In genomic region chr17:32350662-32351418, GRCh38 we compare ENCODE assay signal across 8 cellular contexts. TPM values are rescaled to one million over a fixed set of nuclear protein-coding genes. Genes with fewer than 3 reads are reported as not detected.
A peak's percentile ranks its signal among the peaks of the same experiment; 100 is the strongest.
DNase-seq lines count a peak whose midpoint lies in the region; ATAC-seq and TF ChIP-seq lines count a peak whose summit lies in the region.

No MANE protein-coding gene starts in this region.

- DNase-seq in SIG-M5 treated with dmso at 0.1 percent for 504 hours (lab: John Stamatoyannopoulos, UW; ENCODE audit: unreplicated experiment): peak; percentile 87
- no peak for DNase-seq in SIG-M5 (lab: John Stamatoyannopoulos, UW)
- peak; percentile 9 for DNase-seq in NCI-H2196 treated with DMSO at 0.1 percent for 48 hours (lab: John Stamatoyannopoulos, UW; ENCODE audit: unreplicated experiment)
- peak; percentile 34 for DNase-seq in activated T-helper 1 cell treated with anti-CD3 and anti-CD28 coated beads, Interleukin-12 subunit alpha, Interleukin-12 subunit beta, Interleukin-2, Interleukin-4 antibody, amounts not matched to agents 30 ng/mL and 10 ng/mL and 1 ng/mL, durations not matched to agents 14 hours and 24 hours and 36 hours (ENCODE audit: low spot score)
- peak; percentile 82 for DNase-seq in fibroblast of villous mesenchyme (ENCODE audit: low read depth)
- no peak for DNase-seq in ecto neural progenitor cell (ENCODE audit: low spot score)

- intact Hi-C loops in activated T-helper 1 cell treated with anti-CD3 and anti-CD28 coated beads, Interleukin-12 subunit alpha, Interleukin-12 subunit beta, Interleukin-2, Interleukin-4 antibody, amounts not matched to agents 30 ng/mL and 10 ng/mL and 1 ng/mL, durations not matched to agents 14 hours and 24 hours and 36 hours (cut with micrococcal nuclease): loop anchor here (1.0 to 5.0 kb wide), 8 partner anchors 10 to 526 kb away; partner anchors contain the start of genes LRRC37B, MYO1D, PSMD11 and RHOT1

- peaks cover 39% of the 10 kb centered on the region for H3K36me3 Mint-ChIP-seq in activated T-helper 1 cell treated with anti-CD3 and anti-CD28 coated beads, Interleukin-12 subunit alpha, Interleukin-12 subunit beta, Interleukin-2, Interleukin-4 antibody, amounts not matched to agents 30 ng/mL and 10 ng/mL and 1 ng/mL, durations not matched to agents 14 hours and 24 hours and 36 hours (ENCODE audit: low read depth)

- H3K27ac Mint-ChIP-seq in activated T-helper 1 cell treated with anti-CD3 and anti-CD28 coated beads, Interleukin-12 subunit alpha, Interleukin-12 subunit beta, Interleukin-2, Interleukin-4 antibody, amounts not matched to agents 30 ng/mL and 10 ng/mL and 1 ng/mL, durations not matched to agents 14 hours and 24 hours and 36 hours: peak overlapping the region; percentile 99

- H3K4me3 Mint-ChIP-seq in activated T-helper 1 cell treated with anti-CD3 and anti-CD28 coated beads, Interleukin-12 subunit alpha, Interleukin-12 subunit beta, Interleukin-2, Interleukin-4 antibody, amounts not matched to agents 30 ng/mL and 10 ng/mL and 1 ng/mL, durations not matched to agents 14 hours and 24 hours and 36 hours: peak overlapping the region; percentile 99

- TF ChIP-seq CTCF in fibroblast of villous mesenchyme (IDR thresholded peaks at IDR 0.05; ENCODE audit: insufficient read depth, low read depth, low read length): no peak

- no peaks in the 10 kb centered on the region for H3K9me3 ChIP-seq in neuron (ENCODE audit: low read length)

- H3K27me3 Mint-ChIP-seq in activated T-helper 1 cell treated with anti-CD3 and anti-CD28 coated beads, Interleukin-12 subunit alpha, Interleukin-12 subunit beta, Interleukin-2, Interleukin-4 antibody, amounts not matched to agents 30 ng/mL and 10 ng/mL and 1 ng/mL, durations not matched to agents 14 hours and 24 hours and 36 hours (ENCODE audit: insufficient read depth): no peaks in the 10 kb centered on the region

- ATAC-seq in HG02610 (IDR thresholded peaks at IDR 0.05; ENCODE audit: unreplicated experiment): peak; percentile 33

- H2AFZ ChIP-seq in neuron (ENCODE audit: low read depth, low read length): no peak overlapping the region

- H3K4me1 Mint-ChIP-seq in activated T-helper 1 cell treated with anti-CD3 and anti-CD28 coated beads, Interleukin-12 subunit alpha, Interleukin-12 subunit beta, Interleukin-2, Interleukin-4 antibody, amounts not matched to agents 30 ng/mL and 10 ng/mL and 1 ng/mL, durations not matched to agents 14 hours and 24 hours and 36 hours (ENCODE audit: low read depth): peaks cover 54% of the 10 kb centered on the region

- H3K4me3 ChIP-seq in fibroblast of villous mesenchyme (ENCODE audit: low read depth, low read length): peak overlapping the region; percentile 95
- peak overlapping the region; percentile 76 for H3K4me3 ChIP-seq in neuron (ENCODE audit: low read length)

- no peaks in the 10 kb centered on the region for H3K9me3 Mint-ChIP-seq in activated T-helper 1 cell treated with anti-CD3 and anti-CD28 coated beads, Interleukin-12 subunit alpha, Interleukin-12 subunit beta, Interleukin-2, Interleukin-4 antibody, amounts not matched to agents 30 ng/mL and 10 ng/mL and 1 ng/mL, durations not matched to agents 14 hours and 24 hours and 36 hours

- H3K36me3 ChIP-seq in neuron (ENCODE audit: insufficient read depth, low read length): peaks cover 33% of the 10 kb centered on the region

- no peaks in the 10 kb centered on the region for H3K27me3 ChIP-seq in neuron (ENCODE audit: insufficient read depth, low read length)

- peaks cover 15% of the 10 kb centered on the region for H3K4me1 ChIP-seq in neuron (ENCODE audit: insufficient read depth, low read length)

RNA-seq across cellular contexts. Expression of gene ZNF207, which starts 0.9 kb away (rescaled TPM):
- total RNA-seq in activated T-helper 1 cell treated with anti-CD3 and anti-CD28 coated beads, Interleukin-12 subunit alpha, Interleukin-12 subunit beta, Interleukin-2, Interleukin-4 antibody, amounts not matched to agents 30 ng/mL and 10 ng/mL and 1 ng/mL, durations not matched to agents 14 hours and 24 hours and 36 hours: 268 and 275 TPM in 2 replicates
- 115 and 156 TPM in 2 replicates for total RNA-seq in fibroblast of villous mesenchyme

RNA-seq across cellular contexts. Expression of gene C17orf75, which starts 8.9 kb away (rescaled TPM):
- 34.1 and 37.6 TPM in 2 replicates for total RNA-seq in activated T-helper 1 cell treated with anti-CD3 and anti-CD28 coated beads, Interleukin-12 subunit alpha, Interleukin-12 subunit beta, Interleukin-2, Interleukin-4 antibody, amounts not matched to agents 30 ng/mL and 10 ng/mL and 1 ng/mL, durations not matched to agents 14 hours and 24 hours and 36 hours
- 14.8 and 18.6 TPM in 2 replicates for total RNA-seq in fibroblast of villous mesenchyme

Comparison
In these comparisons a context has a peak if more than half of its experiments do, and no peak if none do; other contexts are left out.
1. DNase-seq: peak in SIG-M5 treated with dmso at 0.1 percent for 504 hours (single experiment), NCI-H2196 treated with DMSO at 0.1 percent for 48 hours (single experiment), activated T-helper 1 cell treated with anti-CD3 and anti-CD28 coated beads, Interleukin-12 subunit alpha, Interleukin-12 subunit beta, Interleukin-2, Interleukin-4 antibody, amounts not matched to agents 30 ng/mL and 10 ng/mL and 1 ng/mL, durations not matched to agents 14 hours and 24 hours and 36 hours (single experiment) and fibroblast of villous mesenchyme (single experiment); none in SIG-M5 (single experiment) and ecto neural progenitor cell (single experiment).